20 cellular contexts compared by ENCODE assay signal in genomic region chr5:14158890-14159666, GRCh38. TPM values are rescaled to one million over a fixed set of nuclear protein-coding genes. Genes with fewer than 3 reads are reported as not detected.
A peak's percentile ranks its signal among the peaks of the same experiment; 100 is the strongest.
DNase-seq lines count a peak whose midpoint lies in the region; ATAC-seq and TF ChIP-seq lines count a peak whose summit lies in the region.
"Had no signal": no experiment of that assay in that cellular context is flagged by ENCODE, and none has a peak within 500 bp of the region (broad histone marks: within the 10 kb centered on the region; RNA-seq: fewer than 3 reads in every experiment).

No MANE protein-coding gene starts in this region.

- intact Hi-C loops in PC-9 (cut with micrococcal nuclease; ENCODE audit: unreplicated experiment), result loop anchor here (5.0 kb wide), 1 partner anchor 248 kb away; no protein-coding TSS in a partner anchor
- intact Hi-C loops in sigmoid colon (cut with DNase I), result no loop called here

- H3K27ac ChIP-seq in PC-9 (0 out of 2 replicates have a peak overlapping the region, but pooled peaks have one; percentile 3), sigmoid colon (peak overlapping the region in 3 of 4 donors; percentile 71 to 89 (median 88))

- peaks cover 62% of the 10 kb centered on the region for H3K4me1 ChIP-seq in PC-9 (replicated peaks; ENCODE audit: insufficient read depth)
- H3K4me1 ChIP-seq in sigmoid colon, result peaks cover 0 to 86% (median 79%) of the 10 kb centered on the region in 4 donors

- H3K4me3 ChIP-seq in GM12864 (ENCODE audit: low read depth, low read length) (peak overlapping the region; percentile 34), PC-9 (no peak overlapping the region), sigmoid colon (no peak overlapping the region)

- CTCF ChIA-PET in PC-9 (lab: Charles Lee), result interaction anchor here (0.6 to 1.7 kb wide), 6 partner anchors 20 to 511 kb away, joined by 3 to 8 read pairs (median 4); no protein-coding TSS in a partner anchor

- H3K4me3 Mint-ChIP-seq in chondrocyte (ENCODE audit: unreplicated experiment) (no peak overlapping the region), T-helper 17 cell (no peak overlapping the region)
- H3K4me3 Mint-ChIP-seq: CD8-positive, alpha-beta T cell; H9 had no signal

- DNase-seq in GM12864 (ENCODE audit: low read depth), result no peak
- peak in 1 of 2 experiments; percentile 11 for DNase-seq in PC-9
- no peak for DNase-seq in chondrocyte (ENCODE audit: low spot score)
- DNase-seq in sigmoid colon, result no peak
- DNase-seq in T-helper 17 cell, result no peak
- no peak for DNase-seq in iPS-NIHi7 (ENCODE audit: extremely low spot score)
- no peak for DNase-seq in NCI-H2227 treated with DMSO at 0.1 percent for 48 hours (lab: John Stamatoyannopoulos, UW)
- DNase-seq: AML-193; CD8-positive, alpha-beta T cell; DND-41; GF-D8; H9; KBM-7; NCI-H1048; NCI-H2107; NCI-H345; NCI-H69; Right ventricle myocardium superior; SK-N-SH had no signal

- no peak for TF ChIP-seq POLR2A in sigmoid colon (IDR thresholded peaks at IDR 0.05)

- H3K36me3 ChIP-seq in PC-9 (ENCODE audit: low read depth) (peaks cover 9% of the 10 kb centered on the region), sigmoid colon (no peaks in the 10 kb centered on the region)

- no peak overlapping the region for H3K4me2 ChIP-seq in PC-9
- H3K4me2 ChIP-seq: SK-N-SH had no signal

- H3K27ac Mint-ChIP-seq in chondrocyte (ENCODE audit: unreplicated experiment) (peak overlapping the region; percentile 84), T-helper 17 cell (no peak overlapping the region)
- H3K27ac Mint-ChIP-seq: CD8-positive, alpha-beta T cell had no signal

- WGBS in sigmoid colon, 2 donors, result 89 to 92% methylated on average over 11 of the region's 11 CpGs

- H3K4me1 Mint-ChIP-seq in chondrocyte (ENCODE audit: low read depth), result peaks cover 42% of the 10 kb centered on the region
- H3K4me1 Mint-ChIP-seq in T-helper 17 cell, result no peaks in the 10 kb centered on the region

- ATAC-seq in T-helper 17 cell (no peak), GM21447 (IDR thresholded peaks at IDR 0.05; ENCODE audit: unreplicated experiment) (no peak)
- ATAC-seq: CD8-positive, alpha-beta T cell had no signal

- H3K79me2 ChIP-seq in PC-9 (ENCODE audit: low read depth), result peaks cover 95% of the 10 kb centered on the region

- TF ChIP-seq EP300 in sigmoid colon (IDR thresholded peaks at IDR 0.05), result no peak

- H3K9me2 ChIP-seq in PC-9 (ENCODE audit: insufficient read depth), result no peaks in the 10 kb centered on the region
- H3K9me2 ChIP-seq: SK-N-SH had no signal

- peaks cover 8% of the 10 kb centered on the region for H3K9me3 ChIP-seq in PC-9 (ENCODE audit: insufficient read depth, low read depth)
- H3K9me3 ChIP-seq in sigmoid colon, result peaks cover 0 to under 1% (median 0%) of the 10 kb centered on the region in 4 donors
- H3K9me3 ChIP-seq in T-helper 17 cell (ENCODE audit: control insufficient read depth, low read length, poor library complexity, severe bottlenecking), result no peaks in the 10 kb centered on the region
- H3K9me3 ChIP-seq: SK-N-SH had no signal

- H3K36me3 Mint-ChIP-seq in chondrocyte (ENCODE audit: low read depth), result no peaks in the 10 kb centered on the region
- no peaks in the 10 kb centered on the region for H3K36me3 Mint-ChIP-seq in T-helper 17 cell (ENCODE audit: low read depth)
- H3K36me3 Mint-ChIP-seq: CD8-positive, alpha-beta T cell had no signal

- no TSS peak for BruUV-seq in PC-9 (replicated peaks; lab: Mats Ljungman, UMichigan)

- H3K27me3 Mint-ChIP-seq in chondrocyte (ENCODE audit: low read depth), result no peaks in the 10 kb centered on the region
- peaks cover 19% of the 10 kb centered on the region for H3K27me3 Mint-ChIP-seq in T-helper 17 cell

- TF ChIP-seq CTCF in GM12864 (IDR thresholded peaks at IDR 0.05; ENCODE audit: low read depth, low read length, missing control alignments), result no peak
- no peak for TF ChIP-seq CTCF in PC-9 (conservative IDR thresholded peaks at IDR 0.05)
- TF ChIP-seq CTCF in chondrocyte (IDR thresholded peaks at IDR 0.05), result no peak
- no peak for TF ChIP-seq CTCF in sigmoid colon (IDR thresholded peaks at IDR 0.05)

- no peak overlapping the region for H2AFZ ChIP-seq in PC-9

- peaks cover 64% of the 10 kb centered on the region for H3F3A ChIP-seq in PC-9 (ENCODE audit: insufficient read depth, low read depth)

- POLR2A ChIA-PET in PC-9 (lab: Charles Lee; ENCODE audit: unreplicated experiment), result interaction anchor here (0.6 to 0.9 kb wide), 4 partner anchors 14 to 141 kb away, joined by 3 to 10 read pairs (median 7); partner anchors contain the start of gene TRIO

- H3K27me3 ChIP-seq in PC-9 (ENCODE audit: insufficient read depth, low read depth) (no peaks in the 10 kb centered on the region), sigmoid colon (no peaks in the 10 kb centered on the region)

- peaks cover 18% of the 10 kb centered on the region for H4K20me1 ChIP-seq in PC-9 (ENCODE audit: insufficient read depth)

- H3K9me3 Mint-ChIP-seq in chondrocyte (ENCODE audit: low read depth), result peaks cover 3% of the 10 kb centered on the region

RNA-seq across cellular contexts. Expression of gene TRIO, which starts 15.9 kb away (rescaled TPM):
- total RNA-seq in PC-9 (2021) (596 and 756 TPM in 2 replicates), chondrocyte (200 to 271 TPM (median 217 TPM) in 3 replicates), sigmoid colon (100 to 1,000 TPM; 119 to 300 (median 181) TPM), T-helper 17 cell (10 to 100 TPM; 19.3 to 19.5 TPM)
- 10 to 100 TPM; 34.8 to 56.4 (median 53.2) TPM for polyA plus RNA-seq in sigmoid colon
